ENCODE assay signal across 2 cellular contexts in genomic region chr17:16339402-16339801, GRCh38.
TF ChIP-seq lines count a peak whose summit lies in the region.

No MANE protein-coding gene starts in this region.

TF ChIP-seq in K562, 482 proteins besides CTCF, POLR2A, EP300 and RAD21:
- peak; percentile 22 for TF ChIP-seq RBM25 (IDR thresholded peaks at IDR 0.05; ENCODE audit: low read depth, low read length, severe bottlenecking)
- TF ChIP-seq CGGBP1 (CRISPR knock-in tag; IDR thresholded peaks at IDR 0.05) = no peak
- no peak for TF ChIP-seq HMGN3 (IDR thresholded peaks at IDR 0.05; ENCODE audit: borderline replicate concordance, extremely low read depth, insufficient read length, low read depth, low read length)
- TF ChIP-seq ZNF121 (CRISPR knock-in tag; conservative IDR thresholded peaks at IDR 0.05) = peak; percentile 42
TF ChIP-seq in K562: peak in this region for 2.

TF ChIP-seq in HepG2, 621 proteins besides CTCF, POLR2A, EP300 and RAD21:
- TF ChIP-seq CC2D1A (CRISPR knock-in tag; IDR thresholded peaks at IDR 0.05) = no peak
- no peak for TF ChIP-seq MXD3 (CRISPR knock-in tag; IDR thresholded peaks at IDR 0.05)
- TF ChIP-seq NR1H2 (CRISPR knock-in tag; IDR thresholded peaks at IDR 0.05; ENCODE audit: borderline replicate concordance, low read depth) = no peak
- no peak for TF ChIP-seq SAFB2 (CRISPR knock-in tag; IDR thresholded peaks at IDR 0.05; ENCODE audit: borderline replicate concordance, low read depth)
- no peak for TF ChIP-seq ZBTB46 (CRISPR knock-in tag; IDR thresholded peaks at IDR 0.05; ENCODE audit: borderline replicate concordance)
- no peak for TF ChIP-seq MLLT10 (CRISPR knock-in tag; IDR thresholded peaks at IDR 0.05)
- peak; percentile 81 for TF ChIP-seq ZNF121 (CRISPR knock-in tag; IDR thresholded peaks at IDR 0.05)
